Comparison of ENCODE assay signal across 16 cellular contexts in genomic region chr2:236526459-236527197, GRCh38.
"Had no signal": no experiment of that assay in that cellular context is flagged by ENCODE, and none has a peak within 500 bp of the region (broad histone marks: within the 10 kb centered on the region; RNA-seq: fewer than 3 reads in every experiment).

No MANE protein-coding gene starts in this region.

- H3K79me2 ChIP-seq: parathyroid adenoma had no signal

- DNase-seq: activated CD4-positive, alpha-beta T cell treated with anti-CD3 and anti-CD28 coated beads, Interleukin-2, amount 50 U/mL, for 1 hour; activated CD4-positive, CD25-positive, alpha-beta regulatory T cell; activated naive CD4-positive, alpha-beta T cell treated with anti-CD3 and anti-CD28 coated beads, Interleukin-2, amount 50 U/mL, for 16 hours; adrenal gland; foreskin fibroblast; head of caudate nucleus; left colon; retina; T-helper 2 cell; thyroid gland had no signal

- ATAC-seq: left colon; stimulated activated effector memory CD8-positive, alpha-beta T cell treated with anti-CD3 and anti-CD28 coated beads, Interleukin-12 subunit alpha, Interleukin-12 subunit beta, amount 100 ng/mL, for 72 hours had no signal

- H3K27ac Mint-ChIP-seq: activated T-helper 2 cell treated with anti-CD3 and anti-CD28 coated beads, Interferon-gamma antibody, Interleukin-2, Interleukin-4, amounts not matched to agents 10 μg/mL and 5 μg/mL and 100 μg/mL, durations not matched to agents 14 hours and 24 hours and 36 hours; brain; stimulated activated effector memory CD8-positive, alpha-beta T cell treated with anti-CD3 and anti-CD28 coated beads, Interleukin-12 subunit alpha, Interleukin-12 subunit beta, amount 100 ng/mL, for 72 hours had no signal

- H3K4me1 ChIP-seq: adrenal gland, esophagus muscularis mucosa, parathyroid adenoma, thyroid gland had no signal

- H3K9ac ChIP-seq: parathyroid adenoma had no signal

- H3K36me3 ChIP-seq: adrenal gland, esophagus muscularis mucosa, thyroid gland had no signal

- H3K9me3 Mint-ChIP-seq: activated T-helper 2 cell treated with anti-CD3 and anti-CD28 coated beads, Interferon-gamma antibody, Interleukin-2, Interleukin-4, amounts not matched to agents 10 μg/mL and 5 μg/mL and 100 μg/mL, durations not matched to agents 14 hours and 24 hours and 36 hours; stimulated activated effector memory CD8-positive, alpha-beta T cell treated with anti-CD3 and anti-CD28 coated beads, Interleukin-12 subunit alpha, Interleukin-12 subunit beta, amount 100 ng/mL, for 72 hours had no signal

- H3K4me1 Mint-ChIP-seq: stimulated activated effector memory CD8-positive, alpha-beta T cell treated with anti-CD3 and anti-CD28 coated beads, Interleukin-12 subunit alpha, Interleukin-12 subunit beta, amount 100 ng/mL, for 72 hours had no signal

- H3K36me3 Mint-ChIP-seq: brain; stimulated activated effector memory CD8-positive, alpha-beta T cell treated with anti-CD3 and anti-CD28 coated beads, Interleukin-12 subunit alpha, Interleukin-12 subunit beta, amount 100 ng/mL, for 72 hours had no signal

- H3K4me3 Mint-ChIP-seq: brain; stimulated activated effector memory CD8-positive, alpha-beta T cell treated with anti-CD3 and anti-CD28 coated beads, Interleukin-12 subunit alpha, Interleukin-12 subunit beta, amount 100 ng/mL, for 72 hours had no signal

- H3K27me3 ChIP-seq: adrenal gland, thyroid gland had no signal

- H2AFZ ChIP-seq: parathyroid adenoma had no signal

- H3K9me3 ChIP-seq: adrenal gland, esophagus muscularis mucosa, thyroid gland had no signal

- H3K4me3 ChIP-seq: adrenal gland, esophagus muscularis mucosa, skin epidermis, thyroid gland had no signal

- H3K27ac ChIP-seq: adrenal gland, esophagus muscularis mucosa, parathyroid adenoma, skin epidermis, thyroid gland had no signal
